ENCODE assay signal across 1 cellular context in the genomic region with DNA sequence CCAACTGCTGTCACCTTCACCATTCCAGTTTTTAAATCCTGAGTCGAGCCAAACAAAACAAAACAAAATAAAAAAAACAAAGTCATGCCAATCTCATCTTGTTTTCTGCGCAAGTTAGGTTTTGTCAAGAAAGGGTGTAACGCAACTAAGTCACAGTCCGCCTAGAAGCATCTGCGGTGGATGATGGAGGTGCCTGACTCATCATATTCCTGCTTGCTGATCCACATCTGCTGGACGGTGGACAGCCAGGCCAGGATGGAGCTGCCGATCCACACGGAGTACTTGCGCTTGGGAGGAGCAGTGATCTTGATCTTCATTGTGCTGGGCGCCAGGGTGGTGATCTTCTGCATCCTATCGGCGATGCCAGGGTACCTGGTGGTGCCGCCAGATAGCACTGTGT.
TF ChIP-seq lines count a peak whose summit lies in the region.

No MANE protein-coding gene starts in this region.

TF ChIP-seq in K562, 482 proteins besides CTCF, POLR2A, EP300 and RAD21 (continued from another document):
- peak; percentile 74 for TF ChIP-seq C11orf30 (IDR thresholded peaks at IDR 0.05; ENCODE audit: low read depth)
- no peak for TF ChIP-seq GTF2F1 (IDR thresholded peaks at IDR 0.05; ENCODE audit: low read depth, low read length)
- peak; percentile 65 for TF ChIP-seq MAFG (tag; conservative IDR thresholded peaks at IDR 0.05)
- TF ChIP-seq ZNF316 (IDR thresholded peaks at IDR 0.05), result peak; percentile 66
TF ChIP-seq in K562: peak in this region for 3.
